7 cellular contexts compared by ENCODE assay signal in the genomic region with DNA sequence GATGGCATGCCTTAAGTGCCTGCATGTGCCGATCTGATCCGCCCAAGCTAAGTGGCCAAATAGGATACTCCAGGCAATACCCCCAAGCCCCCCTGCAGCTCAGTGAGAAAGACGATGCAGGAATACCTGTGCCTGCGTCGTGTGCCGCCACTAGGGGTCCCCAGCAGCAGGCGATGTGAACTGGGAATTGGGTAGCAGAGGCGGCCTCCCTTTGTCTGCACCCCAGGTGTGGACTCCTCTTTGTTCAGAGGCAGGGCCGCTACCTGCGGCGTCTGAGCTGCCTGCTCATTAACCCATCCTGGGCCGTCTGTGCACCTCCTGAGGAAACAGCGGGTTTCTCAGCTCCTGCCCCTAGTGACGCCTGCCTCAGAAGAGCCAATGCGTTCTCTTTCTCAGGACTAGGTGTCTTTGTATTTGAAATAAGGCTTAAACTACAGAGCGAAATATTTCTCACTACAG. TPM values are rescaled to one million over a fixed set of nuclear protein-coding genes. Genes with fewer than 3 reads are reported as not detected.
A peak's percentile ranks its signal among the peaks of the same experiment; 100 is the strongest.
DNase-seq lines count a peak whose midpoint lies in the region; ATAC-seq and TF ChIP-seq lines count a peak whose summit lies in the region.

No MANE protein-coding gene starts in this region.

- no peaks in the 10 kb centered on the region for H3K79me2 ChIP-seq in OCI-LY1 (ENCODE audit: insufficient read depth, low read length)
- H3K79me2 ChIP-seq in trophoblast cell (ENCODE audit: control insufficient read depth, insufficient read depth, low read length, poor library complexity), result peaks cover 11% of the 10 kb centered on the region

- no peak for ATAC-seq in GM21367 (IDR thresholded peaks at IDR 0.05; ENCODE audit: unreplicated experiment)

- H3K27me3 ChIP-seq in OCI-LY1 (ENCODE audit: insufficient read depth, low read length), result 0 out of 2 replicates have a peak, but pooled peaks cover 6% of the 10 kb centered on the region
- no peaks in the 10 kb centered on the region for H3K27me3 ChIP-seq in trophoblast cell (ENCODE audit: insufficient read depth, low read length)

- H4K12ac ChIP-seq in trophoblast cell (ENCODE audit: low read depth, low read length), result peak overlapping the region; percentile 92

- peak; percentile 83 for TF ChIP-seq CTCF in GM12873 (IDR thresholded peaks at IDR 0.05; ENCODE audit: insufficient read depth, low read depth, low read length, missing control alignments)
- peak; percentile 94 for TF ChIP-seq CTCF in OCI-LY1 (IDR thresholded peaks at IDR 0.05; ENCODE audit: low read length)

- no peak overlapping the region for H3K4me3 ChIP-seq in OCI-LY1 (ENCODE audit: low read depth, low read length, poor library complexity, severe bottlenecking)
- H3K4me3 ChIP-seq in trophoblast cell (ENCODE audit: low read depth, low read length), result no peak overlapping the region

- H3F3A ChIP-seq in OCI-LY1 (ENCODE audit: insufficient read depth, low read length), result no peaks in the 10 kb centered on the region

- H2BK120ac ChIP-seq in trophoblast cell (ENCODE audit: insufficient read depth, low read length, poor library complexity), result peak overlapping the region; percentile 85

- peak overlapping the region; percentile 87 for H4K91ac ChIP-seq in trophoblast cell (ENCODE audit: low read depth, low read length)

- peak overlapping the region; percentile 92 for H2BK12ac ChIP-seq in trophoblast cell (ENCODE audit: low read length)

- H3K9me3 ChIP-seq in OCI-LY1 (ENCODE audit: low read length) (no peaks in the 10 kb centered on the region), trophoblast cell (ENCODE audit: insufficient read depth, low read depth, low read length) (no peaks in the 10 kb centered on the region)

- H3K36me3 ChIP-seq in OCI-LY1 (ENCODE audit: insufficient read depth, low read length) (no peaks in the 10 kb centered on the region), trophoblast cell (ENCODE audit: control insufficient read depth in 1 of 2, insufficient read depth in 2 of 2, low read length in 2 of 2) (no peaks in the 10 kb centered on the region)

- intact Hi-C loops in head of caudate nucleus (cut with DNase I), result loop anchor here (5.0 to 10.0 kb wide), 2 partner anchors 153 to 215 kb away; no protein-coding TSS in a partner anchor

- peak overlapping the region; percentile 73 for H3K14ac ChIP-seq in trophoblast cell (ENCODE audit: low read length)

- H4K20me1 ChIP-seq in OCI-LY1 (ENCODE audit: insufficient read depth, low read length), result no peaks in the 10 kb centered on the region

- peak overlapping the region; percentile 47 for H2AK5ac ChIP-seq in trophoblast cell (ENCODE audit: low read length)

- peak overlapping the region; percentile 94 for H4K8ac ChIP-seq in trophoblast cell (ENCODE audit: low read depth, low read length)

- no peak overlapping the region for H3K23ac ChIP-seq in trophoblast cell (ENCODE audit: low read length)

- peak overlapping the region; percentile 89 for H2BK5ac ChIP-seq in trophoblast cell (ENCODE audit: low read depth, low read length, poor library complexity)

- H3K4ac ChIP-seq in trophoblast cell (ENCODE audit: low read depth, low read length), result no peak overlapping the region

- H3K4me2 ChIP-seq in OCI-LY1 (ENCODE audit: low read length) (no peak overlapping the region), trophoblast cell (ENCODE audit: low read length) (peak overlapping the region; percentile 30)

- H3K9ac ChIP-seq in OCI-LY1 (ENCODE audit: low read length) (no peak overlapping the region), trophoblast cell (ENCODE audit: low read length) (no peak overlapping the region)

- peaks cover 26% of the 10 kb centered on the region for H3K79me1 ChIP-seq in trophoblast cell (ENCODE audit: low read length)

- H3K4me1 ChIP-seq in OCI-LY1 (ENCODE audit: insufficient read depth, low read length, severe bottlenecking) (no peaks in the 10 kb centered on the region), trophoblast cell (ENCODE audit: control insufficient read depth in 1 of 2, insufficient read depth in 2 of 2, low read length in 2 of 2) (peaks cover 6 to 21% of the 10 kb centered on the region in 2 experiments)

- peak; percentile 63 for DNase-seq in HuH-7.5 (ENCODE audit: low spot score)
- DNase-seq in activated gamma-delta T cell (lab: John Stamatoyannopoulos, UW), result peak; percentile 17
- peak; percentile 66 to 91 (median 81) for DNase-seq in head of caudate nucleus
- peak; percentile 42 to 66 for DNase-seq in trophoblast cell

- H3K9me2 ChIP-seq in OCI-LY1 (ENCODE audit: low read depth, low read length), result no peaks in the 10 kb centered on the region

- no peak overlapping the region for H2AFZ ChIP-seq in OCI-LY1 (ENCODE audit: low read length)
- peak overlapping the region; percentile 53 for H2AFZ ChIP-seq in trophoblast cell (ENCODE audit: insufficient read depth, low read length, poor library complexity)

- no CpG with 5 or more reads among the region's 16 CpGs for WGBS in trophoblast cell (ENCODE audit: extremely low coverage, insufficient coverage, insufficient read length)

- H3K27ac ChIP-seq in OCI-LY1 (ENCODE audit: low read depth, low read length, poor library complexity, severe bottlenecking) (no peak overlapping the region), trophoblast cell (ENCODE audit: low read depth, low read length) (peak overlapping the region; percentile 69)

- H3K18ac ChIP-seq in trophoblast cell (ENCODE audit: low read length), result peak overlapping the region; percentile 80

RNA-seq across cellular contexts. Expression of a gene that starts 4.8 kb away (rescaled TPM):
- 39.1 and 39.9 TPM in 2 replicates for polyA plus RNA-seq in trophoblast cell (2013)

RNA-seq across cellular contexts. Expression of a gene that starts 43.4 kb away (rescaled TPM):
- polyA plus RNA-seq in trophoblast cell (2013), result 184 and 205 TPM in 2 replicates

Comparison
In these comparisons a context has a peak if more than half of its experiments do, and no peak if none do; other contexts are left out.
1. DNase-seq: peak in every context shown above with its lines; median percentile 81 in head of caudate nucleus; 63 in HuH-7.5; 54 in trophoblast cell; 17 in activated gamma-delta T cell.